Comparison of ENCODE assay signal across 10 cellular contexts in the genomic region with DNA sequence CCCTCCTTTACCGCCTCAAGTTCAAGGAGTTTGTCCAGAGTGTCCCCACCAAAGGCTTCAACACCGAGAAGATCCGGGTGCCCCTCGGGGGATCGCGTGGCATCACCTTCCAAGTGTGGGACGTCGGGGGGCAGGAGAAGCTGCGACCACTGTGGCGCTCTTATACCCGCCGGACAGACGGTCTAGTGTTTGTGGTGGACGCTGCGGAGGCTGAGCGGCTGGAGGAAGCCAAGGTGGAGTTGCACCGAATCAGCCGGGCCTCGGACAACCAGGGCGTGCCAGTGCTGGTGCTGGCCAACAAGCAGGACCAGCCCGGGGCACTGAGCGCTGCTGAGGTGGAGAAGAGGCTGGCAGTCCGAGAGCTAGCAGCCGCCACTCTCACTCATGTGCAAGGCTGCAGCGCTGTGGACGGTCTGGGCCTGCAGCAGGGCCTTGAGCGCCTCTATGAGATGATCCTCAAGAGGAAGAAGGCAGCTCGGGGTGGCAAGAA. TPM values are rescaled to one million over a fixed set of nuclear protein-coding genes. Genes with fewer than 3 reads are reported as not detected.
A peak's percentile ranks its signal among the peaks of the same experiment; 100 is the strongest.
DNase-seq lines count a peak whose midpoint lies in the region; ATAC-seq, FAIRE-seq and TF ChIP-seq lines count a peak whose summit lies in the region.
"Had no signal": no experiment of that assay in that cellular context is flagged by ENCODE, and none has a peak within 500 bp of the region (broad histone marks: within the 10 kb centered on the region; RNA-seq: fewer than 3 reads in every experiment).

No MANE protein-coding gene starts in this region.

- peaks cover 10 to 21% of the 10 kb centered on the region in 2 donors for H3K4me1 ChIP-seq in ascending aorta
- H3K4me1 ChIP-seq in keratinocyte (ENCODE audit: control insufficient read depth, extremely low read depth, insufficient read depth, low read length): peaks cover 21% of the 10 kb centered on the region
- H3K4me1 ChIP-seq in SJCRH30: no peaks in the 10 kb centered on the region

- peak overlapping the region; percentile 97 for H3K4me3 Mint-ChIP-seq in stimulated activated memory B cell treated with anti-CD40 and anti-IgM and Interleukin-4, amounts not matched to agents 10 μg/mL and 1 μg/mL and 100 μg/mL, for 72 hours

- intact Hi-C loops in ascending aorta (cut with DNase I) (loop anchor here (10.0 kb wide), 1 partner anchor 375 kb away; a partner anchor contains a TSS), left colon (cut with DNase I, micrococcal nuclease) (no loop called here)

- no peaks in the 10 kb centered on the region for H3K9me3 ChIP-seq in ascending aorta
- H3K9me3 ChIP-seq in keratinocyte (ENCODE audit: control insufficient read depth, low read depth, low read length): no peaks in the 10 kb centered on the region
- H3K9me3 ChIP-seq in SJCRH30 (replicated peaks): no peaks in the 10 kb centered on the region

- TF ChIP-seq CTCF in ascending aorta (IDR thresholded peaks at IDR 0.05) (no peak), keratinocyte (optimal IDR thresholded peaks at IDR 0.05 in 1 of 3, IDR thresholded peaks at IDR 0.05 in 1 of 3, conservative IDR thresholded peaks at IDR 0.05 in 1 of 3; ENCODE audit: extremely low read depth in 1 of 3, insufficient read depth in 2 of 3, low read length in 3 of 3) (no peak)

- H4K20me1 ChIP-seq in keratinocyte (ENCODE audit: control insufficient read depth, extremely low read depth, insufficient read depth, low read length): no peaks in the 10 kb centered on the region

- peak overlapping the region; percentile 95 for H3K4me2 ChIP-seq in keratinocyte (ENCODE audit: control insufficient read depth, extremely low read depth, insufficient read depth, low read depth, low read length)

- H3K27ac Mint-ChIP-seq in stimulated activated memory B cell treated with anti-CD40 and anti-IgM and Interleukin-4, amounts not matched to agents 10 μg/mL and 1 μg/mL and 100 μg/mL, for 72 hours: peak overlapping the region; percentile 96

- ATAC-seq in stimulated activated memory B cell treated with anti-CD40 and anti-IgM and Interleukin-4, amounts not matched to agents 10 μg/mL and 1 μg/mL and 100 μg/mL, for 72 hours: no peak
- no peak for ATAC-seq in left colon

- peaks cover 35% of the 10 kb centered on the region for H3K79me2 ChIP-seq in keratinocyte (ENCODE audit: control insufficient read depth, insufficient read depth, low read length)

- H3K9ac ChIP-seq in keratinocyte (ENCODE audit: control insufficient read depth, extremely low read depth, insufficient read depth, low read length): peak overlapping the region; percentile 86

- H2AFZ ChIP-seq in keratinocyte (ENCODE audit: control insufficient read depth, low read length): no peak overlapping the region

- H3K4me1 Mint-ChIP-seq in stimulated activated memory B cell treated with anti-CD40 and anti-IgM and Interleukin-4, amounts not matched to agents 10 μg/mL and 1 μg/mL and 100 μg/mL, for 72 hours: peaks cover 58% of the 10 kb centered on the region

- H3K36me3 Mint-ChIP-seq in stimulated activated memory B cell treated with anti-CD40 and anti-IgM and Interleukin-4, amounts not matched to agents 10 μg/mL and 1 μg/mL and 100 μg/mL, for 72 hours: no peaks in the 10 kb centered on the region

- no peaks in the 10 kb centered on the region for H3K9me1 ChIP-seq in keratinocyte (ENCODE audit: control insufficient read depth, extremely low read depth, insufficient read depth, low read length)

- no peaks in the 10 kb centered on the region for H3K27me3 Mint-ChIP-seq in stimulated activated memory B cell treated with anti-CD40 and anti-IgM and Interleukin-4, amounts not matched to agents 10 μg/mL and 1 μg/mL and 100 μg/mL, for 72 hours

- no peaks in the 10 kb centered on the region for H3K36me3 ChIP-seq in ascending aorta
- H3K36me3 ChIP-seq in keratinocyte (ENCODE audit: control insufficient read depth in 2 of 2, extremely low read depth in 1 of 2, insufficient read depth in 2 of 2, low read length in 2 of 2): peaks cover 9 to 25% of the 10 kb centered on the region in 2 experiments
- no peaks in the 10 kb centered on the region for H3K36me3 ChIP-seq in SJCRH30

- no peaks in the 10 kb centered on the region for H3K9me3 Mint-ChIP-seq in stimulated activated memory B cell treated with anti-CD40 and anti-IgM and Interleukin-4, amounts not matched to agents 10 μg/mL and 1 μg/mL and 100 μg/mL, for 72 hours

- H3K4me3 ChIP-seq in ascending aorta: peak overlapping the region; percentile 76 to 77
- H3K4me3 ChIP-seq in keratinocyte (ENCODE audit: control insufficient read depth in 2 of 3, extremely low read depth in 1 of 3, insufficient read depth in 2 of 3, low read depth in 1 of 3, low read length in 3 of 3): peak overlapping the region; percentile 73 to 90 (median 88)
- no peak overlapping the region for H3K4me3 ChIP-seq in SJCRH30

- DNase-seq in DMS 273 (lab: John Stamatoyannopoulos, UW; ENCODE audit: unreplicated experiment) (peak; percentile 36), DMS 273 treated with DMSO at 0.1 percent for 48 hours (lab: John Stamatoyannopoulos, UW) (no peak), ascending aorta (ENCODE audit: low spot score in 2 of 2) (peak in 1 of 2 donors; percentile 65), keratinocyte (ENCODE audit: low read depth, low spot score) (no peak), NCI-H1092 (lab: John Stamatoyannopoulos, UW) (no peak), SJCRH30 (no peak), left colon (no peak)
- DNase-seq: NCI-H526 treated with DMSO at 0.1 percent for 48 hours had no signal

- dilution Hi-C loops in keratinocyte (cut with MboI; ENCODE audit: extremely low pct_ligation_motif_present, low sequenced_read_pairs): loop anchor here (5.0 kb wide), 2 partner anchors 37 to 67 kb away; no protein-coding TSS in a partner anchor

- no peak for FAIRE-seq in keratinocyte (lab: Jason Lieb, UNC)

- no peaks in the 10 kb centered on the region for H3K27me3 ChIP-seq in ascending aorta
- no peaks in the 10 kb centered on the region for H3K27me3 ChIP-seq in keratinocyte (ENCODE audit: control insufficient read depth, extremely low read depth, insufficient read depth, low read length)
- H3K27me3 ChIP-seq in SJCRH30: no peaks in the 10 kb centered on the region

- peak overlapping the region; percentile 68 to 71 for H3K27ac ChIP-seq in ascending aorta
- peak overlapping the region; percentile 90 for H3K27ac ChIP-seq in keratinocyte (ENCODE audit: control insufficient read depth, insufficient read depth, low read length)
- no peak overlapping the region for H3K27ac ChIP-seq in SJCRH30
- H3K27ac ChIP-seq: 22Rv1 had no signal

RNA-seq across cellular contexts. Expression of a gene that starts 1.1 kb away (rescaled TPM):
- total RNA-seq in ascending aorta (3.3 TPM), left colon (1 to 10 TPM; 1.5 to 7.3 TPM)
- 36.5 to 49.1 TPM (median 43.1 TPM) in 3 replicates for polyA plus RNA-seq in keratinocyte
- 9.5 TPM for polyA plus RNA-seq in keratinocyte (2011; ENCODE audit: low read depth)
- polyA plus RNA-seq in keratinocyte (2011; cell fraction: cytosol; rRNA removed): 28.9 and 46.0 TPM in 2 replicates
- polyA plus RNA-seq in keratinocyte (2011; cell fraction: nucleus; rRNA removed): 61.6 and 68.3 TPM in 2 replicates
- 40.7 and 45.9 TPM in 2 replicates for polyA plus RNA-seq in keratinocyte (2012; ENCODE audit: low replicate concordance)
- 21.7 to 43.7 TPM (median 36.6 TPM) in 3 replicates for polyA minus RNA-seq in keratinocyte
- polyA minus RNA-seq in keratinocyte (2011; cell fraction: cytosol; rRNA and poly(A)+ RNA removed): 32.8 TPM
- 26.6 and 27.1 TPM in 2 replicates for polyA minus RNA-seq in keratinocyte (2011; cell fraction: nucleus; rRNA and poly(A)+ RNA removed)
- 5.3 and 5.4 TPM in 2 replicates for total RNA-seq in SJCRH30 (2014; rRNA removed; shearing (Covaris generic))
